38 cellular contexts compared by ENCODE assay signal in genomic region chr19:6996810-6997209, GRCh38. TPM values are rescaled to one million over a fixed set of nuclear protein-coding genes. Genes with fewer than 3 reads are reported as not detected.
"Had no signal": no experiment of that assay in that cellular context is flagged by ENCODE, and none has a peak within 500 bp of the region (broad histone marks: within the 10 kb centered on the region; RNA-seq: fewer than 3 reads in every experiment).

No MANE protein-coding gene starts in this region.

- H3K27me3 ChIP-seq: colonic mucosa, esophagus muscularis mucosa, foreskin keratinocyte, gastroesophageal sphincter, right atrium auricular region, stomach, thyroid gland had no signal

- H3K4me1 Mint-ChIP-seq: nephron progenitor cell had no signal

- DNase-seq: colonic mucosa; dermis blood vessel endothelial cell; effector memory CD4-positive, alpha-beta T cell; foreskin keratinocyte; heart left ventricle; hippocampal formation; left cardiac atrium; left lung; mesendoderm; midbrain; naive thymus-derived CD8-positive, alpha-beta T cell; nephron progenitor cell; nucleus accumbens; stimulated activated CD4-positive, alpha-beta T cell treated with anti-CD3 and anti-CD28 coated beads, Interleukin-12 subunit alpha, Interleukin-12 subunit beta, amount 100 ng/mL, for 4 hours; stimulated activated CD4-positive, alpha-beta T cell treated with anti-CD3 and anti-CD28 coated beads, Interleukin-2, amount 100 ng/mL, for 24 hours; stimulated activated CD4-positive, alpha-beta T cell treated with anti-CD3 and anti-CD28 coated beads, Interleukin-4, amount 100 ng/mL, for 24 hours; stimulated activated naive CD4-positive, alpha-beta T cell treated with Interleukin-2 at 50 U/mL for 16 hours; stomach; thyroid gland; trophoblast cell had no signal

- H3K27ac Mint-ChIP-seq: nephron progenitor cell; stimulated activated effector memory CD8-positive, alpha-beta T cell treated with anti-CD3 and anti-CD28 coated beads, Interleukin-12 subunit alpha, Interleukin-12 subunit beta, amount 100 ng/mL, for 72 hours had no signal

- H3K27ac ChIP-seq: colonic mucosa, esophagus muscularis mucosa, foreskin keratinocyte, gastroesophageal sphincter, prostate gland, right atrium auricular region, stomach, thyroid gland had no signal

- H3K4me3 ChIP-seq: colonic mucosa, esophagus muscularis mucosa, gastroesophageal sphincter, left lung, prostate gland, right atrium auricular region, smooth muscle cell, stomach, thyroid gland had no signal

- H3K36me3 Mint-ChIP-seq: naive thymus-derived CD8-positive, alpha-beta T cell had no signal

- H3K9me3 ChIP-seq: colonic mucosa, esophagus muscularis mucosa, gastroesophageal sphincter, heart left ventricle, left lung, prostate gland, right atrium auricular region, stomach, thyroid gland had no signal

- H3K4me1 ChIP-seq: colonic mucosa, esophagus muscularis mucosa, foreskin keratinocyte, gastroesophageal sphincter, prostate gland, right atrium auricular region, stomach, thyroid gland had no signal

- ATAC-seq: foreskin keratinocyte; gastroesophageal sphincter; heart left ventricle; left cardiac atrium; left lung; naive thymus-derived CD8-positive, alpha-beta T cell; sciatic nerve; stimulated activated effector memory CD8-positive, alpha-beta T cell treated with anti-CD3 and anti-CD28 coated beads, Interleukin-12 subunit alpha, Interleukin-12 subunit beta, amount 100 ng/mL, for 72 hours had no signal

- H3K4me3 Mint-ChIP-seq: nephron progenitor cell; stimulated activated effector memory CD8-positive, alpha-beta T cell treated with anti-CD3 and anti-CD28 coated beads, Interleukin-12 subunit alpha, Interleukin-12 subunit beta, amount 100 ng/mL, for 72 hours had no signal

- H3K36me3 ChIP-seq: colonic mucosa, esophagus muscularis mucosa, gastroesophageal sphincter, heart left ventricle, left lung, prostate gland, right atrium auricular region, stomach, thyroid gland had no signal

- H3K27me3 Mint-ChIP-seq: naive thymus-derived CD8-positive, alpha-beta T cell had no signal

RNA-seq across cellular contexts. Expression of gene MBD3L2B, which starts 24.4 kb away (rescaled TPM):
- total RNA-seq: colonic mucosa; dermis blood vessel endothelial cell; endothelial cell of umbilical vein; epithelial cell of proximal tubule; esophagus muscularis mucosa; fibroblast of lung; foreskin keratinocyte; gastroesophageal sphincter; heart left ventricle; kidney epithelial cell; left cardiac atrium; left lung; lower leg skin; lung microvascular endothelial cell; mucosa of gallbladder; naive thymus-derived CD8-positive, alpha-beta T cell; osteocyte; prostate gland; right atrium auricular region; sciatic nerve; smooth muscle cell; stomach; subcutaneous adipose tissue; temporal lobe; thyroid gland; urinary bladder had no signal

RNA-seq across cellular contexts. Expression of gene MBD3L5, which starts 33.6 kb away (rescaled TPM):
- total RNA-seq: colonic mucosa; dermis blood vessel endothelial cell; endothelial cell of umbilical vein; epithelial cell of proximal tubule; esophagus muscularis mucosa; fibroblast of lung; foreskin keratinocyte; gastroesophageal sphincter; heart left ventricle; kidney epithelial cell; left cardiac atrium; left lung; lower leg skin; lung microvascular endothelial cell; mucosa of gallbladder; naive thymus-derived CD8-positive, alpha-beta T cell; osteocyte; prostate gland; right atrium auricular region; sciatic nerve; smooth muscle cell; stomach; subcutaneous adipose tissue; temporal lobe; thyroid gland; urinary bladder had no signal

RNA-seq across cellular contexts. Expression of gene MBD3L4, which starts 43.2 kb away (rescaled TPM):
- total RNA-seq: colonic mucosa; dermis blood vessel endothelial cell; endothelial cell of umbilical vein; epithelial cell of proximal tubule; esophagus muscularis mucosa; fibroblast of lung; foreskin keratinocyte; gastroesophageal sphincter; heart left ventricle; kidney epithelial cell; left cardiac atrium; left lung; lower leg skin; lung microvascular endothelial cell; mucosa of gallbladder; naive thymus-derived CD8-positive, alpha-beta T cell; osteocyte; right atrium auricular region; sciatic nerve; smooth muscle cell; stomach; subcutaneous adipose tissue; temporal lobe; thyroid gland; urinary bladder had no signal

RNA-seq across cellular contexts. Expression of gene MBD3L2, which starts 52.3 kb away (rescaled TPM):
- total RNA-seq: colonic mucosa; dermis blood vessel endothelial cell; endothelial cell of umbilical vein; epithelial cell of proximal tubule; esophagus muscularis mucosa; fibroblast of lung; foreskin keratinocyte; gastroesophageal sphincter; heart left ventricle; kidney epithelial cell; left cardiac atrium; left lung; lower leg skin; lung microvascular endothelial cell; mucosa of gallbladder; naive thymus-derived CD8-positive, alpha-beta T cell; osteocyte; prostate gland; right atrium auricular region; sciatic nerve; smooth muscle cell; stomach; subcutaneous adipose tissue; temporal lobe; thyroid gland; urinary bladder had no signal
